8 cellular contexts compared by ENCODE assay signal in genomic region chr17:10698116-10698818, GRCh38. TPM values are rescaled to one million over a fixed set of nuclear protein-coding genes. Genes with fewer than 3 reads are reported as not detected.
A peak's percentile ranks its signal among the peaks of the same experiment; 100 is the strongest.
DNase-seq lines count a peak whose midpoint lies in the region; ATAC-seq and TF ChIP-seq lines count a peak whose summit lies in the region.

No MANE protein-coding gene starts in this region.

- H3K4me1 Mint-ChIP-seq in brain = peaks cover 62% of the 10 kb centered on the region

- peak overlapping the region; percentile 92 for H3K9ac ChIP-seq in DND-41 (ENCODE audit: low read depth, low read length)
- H3K9ac ChIP-seq in Loucy (ENCODE audit: low read depth, low read length, poor library complexity, severe bottlenecking) = peak overlapping the region; percentile 88

- no peaks in the 10 kb centered on the region for H3K9me2 ChIP-seq in Loucy (replicated peaks; ENCODE audit: low read depth, low read length)

- peak overlapping the region; percentile 93 to 98 (median 96) for H3K27ac Mint-ChIP-seq in brain

- H3K9me3 Mint-ChIP-seq in brain = no peaks in the 10 kb centered on the region

- peak overlapping the region; percentile 94 to 98 (median 96) for H3K4me3 Mint-ChIP-seq in brain

- H3K27ac ChIP-seq in DND-41 (ENCODE audit: low read length) = peak overlapping the region; percentile 85
- peak overlapping the region; percentile 87 for H3K27ac ChIP-seq in suprapubic skin

- no peaks in the 10 kb centered on the region for H3K9me3 ChIP-seq in DND-41 (ENCODE audit: insufficient read depth, low read length, severe bottlenecking)
- no peaks in the 10 kb centered on the region for H3K9me3 ChIP-seq in Loucy (ENCODE audit: insufficient read depth, low read depth, low read length)
- no peaks in the 10 kb centered on the region for H3K9me3 ChIP-seq in suprapubic skin

- WGBS in suprapubic skin = 7% methylated on average over 17 of the region's 17 CpGs

- H3K27me3 Mint-ChIP-seq in brain = peaks cover 15% of the 10 kb centered on the region

- 0 out of 2 replicates have a peak, but pooled peaks cover 3% of the 10 kb centered on the region for H3F3A ChIP-seq in Loucy (ENCODE audit: low read depth)

- H3K4me1 ChIP-seq in DND-41 (ENCODE audit: insufficient read depth, low read length) (peaks cover 72% of the 10 kb centered on the region), Loucy (ENCODE audit: insufficient read depth, low read length, poor library complexity, severe bottlenecking) (peaks cover 63% of the 10 kb centered on the region), suprapubic skin (peaks cover 30% of the 10 kb centered on the region)

- DNase-seq in DND-41 (peak; percentile 21), kidney tubule cell (ENCODE audit: low spot score) (peak; percentile 11), suprapubic skin (ENCODE audit: low spot score in 2 of 2) (no peak), GM19238 (ENCODE audit: insufficient read length, low spot score) (no peak), SW 1271 (lab: John Stamatoyannopoulos, UW) (no peak), NCI-H526 treated with DMSO at 0.1 percent for 48 hours (lab: John Stamatoyannopoulos, UW) (no peak)

- ATAC-seq in DND-41 (ENCODE audit: insufficient read depth, low read depth) = no peak

- H4K20me1 ChIP-seq in DND-41 (ENCODE audit: insufficient read depth, low read length) (peaks cover 9% of the 10 kb centered on the region; the same call in 1 of the 2 replicates), Loucy (ENCODE audit: insufficient read depth, low read length, poor library complexity, severe bottlenecking) (peaks cover 27% of the 10 kb centered on the region)

- TF ChIP-seq CTCF in DND-41 (IDR thresholded peaks at IDR 0.05; ENCODE audit: borderline replicate concordance, extremely low read depth, low read length, poor library complexity, severe bottlenecking) = no peak
- TF ChIP-seq CTCF in Loucy (conservative IDR thresholded peaks at IDR 0.05; ENCODE audit: low read length) = no peak
- TF ChIP-seq CTCF in brain (conservative IDR thresholded peaks at IDR 0.05) = no peak
- no peak for TF ChIP-seq CTCF in suprapubic skin (IDR thresholded peaks at IDR 0.05)

- H3K4me3 ChIP-seq in DND-41 (ENCODE audit: low read depth in 1 of 2, low read length in 2 of 2) (peak overlapping the region; percentile 74 to 98), Loucy (ENCODE audit: low read length, poor library complexity, severe bottlenecking) (peak overlapping the region; percentile 84), suprapubic skin (peak overlapping the region; percentile 96)

- TF ChIP-seq POLR2A in suprapubic skin (IDR thresholded peaks at IDR 0.05) = no peak

- peaks cover 18% of the 10 kb centered on the region for H3K36me3 Mint-ChIP-seq in brain

- no peak for TF ChIP-seq EP300 in suprapubic skin (IDR thresholded peaks at IDR 0.05)

- H3K4me2 ChIP-seq in DND-41 (ENCODE audit: insufficient read depth, low read length) (peak overlapping the region; percentile 74), Loucy (ENCODE audit: low read depth, low read length, poor library complexity, severe bottlenecking) (peak overlapping the region; percentile 91)

- H3K79me2 ChIP-seq in DND-41 (ENCODE audit: insufficient read depth, low read length) = peaks cover 96% of the 10 kb centered on the region
- peaks cover 80% of the 10 kb centered on the region for H3K79me2 ChIP-seq in Loucy (ENCODE audit: insufficient read depth, low read length)

- H2AFZ ChIP-seq in DND-41 (ENCODE audit: low read depth, low read length) = peak overlapping the region; percentile 95
- peak overlapping the region; percentile 57; the same call in 1 of the 2 replicates for H2AFZ ChIP-seq in Loucy (ENCODE audit: low read length)

- H3K27me3 ChIP-seq in DND-41 (ENCODE audit: insufficient read depth, low read length, poor library complexity) (no peaks in the 10 kb centered on the region), Loucy (ENCODE audit: insufficient read depth, low read length, poor library complexity, severe bottlenecking) (no peaks in the 10 kb centered on the region), suprapubic skin (no peaks in the 10 kb centered on the region)

- peaks cover 21% of the 10 kb centered on the region; the same call in 1 of the 2 replicates for H3K36me3 ChIP-seq in DND-41 (ENCODE audit: insufficient read depth, low read length)
- H3K36me3 ChIP-seq in Loucy (ENCODE audit: insufficient read depth, low read length) = peaks cover 9% of the 10 kb centered on the region; the same call in 1 of the 2 replicates
- H3K36me3 ChIP-seq in suprapubic skin = peaks cover 15% of the 10 kb centered on the region

RNA-seq across cellular contexts. Expression of gene ADPRM, which starts 0.9 kb away (rescaled TPM):
- 4.9 TPM for polyA plus RNA-seq in brain (ENCODE audit: insufficient read depth, low read depth, low replicate concordance)
- 10 to 100 TPM in 3 of 4 donors, 1 to 10 TPM in 1; 8.8 to 22.4 (median 10.6) TPM for total RNA-seq in suprapubic skin

RNA-seq across cellular contexts. Expression of gene SCO1, which starts 0.9 kb away (rescaled TPM):
- 12.0 TPM for polyA plus RNA-seq in brain (ENCODE audit: insufficient read depth, low read depth, low replicate concordance)
- 10 to 100 TPM; 11.9 to 34.2 (median 14.1) TPM for total RNA-seq in suprapubic skin

RNA-seq across cellular contexts. Expression of gene TMEM220, which starts 31.6 kb away (rescaled TPM):
- 0.54 TPM for polyA plus RNA-seq in brain (ENCODE audit: insufficient read depth, low read depth, low replicate concordance)
- 10 to 100 TPM in 2 of 4 donors, 1 to 10 TPM in 2; 4.5 to 12.1 (median 9.4) TPM for total RNA-seq in suprapubic skin

RNA-seq across cellular contexts. Expression of gene MYH3, which starts 41.2 kb away (rescaled TPM):
- polyA plus RNA-seq in brain (ENCODE audit: insufficient read depth, low read depth, low replicate concordance) = 0.36 TPM
- total RNA-seq in suprapubic skin = 1 to 10 TPM in 2 of 4 donors, under 1 TPM in 2; 0.89 to 6.5 (median 1.1) TPM

Comparison
In these comparisons a context has a peak if more than half of its experiments do, and no peak if none do; other contexts are left out.
1. DNase-seq: peak in DND-41 (single experiment) and kidney tubule cell (single experiment); none in suprapubic skin (0 of 2), GM19238 (single experiment), SW 1271 (0 of 2) and NCI-H526 treated with DMSO at 0.1 percent for 48 hours (single experiment).
2. Peak in every context shown above with its lines, with median percentiles within 50 percentile points of each other: H3K4me3 ChIP-seq.